ENCODE assay signal across 1 cellular context in the genomic region with DNA sequence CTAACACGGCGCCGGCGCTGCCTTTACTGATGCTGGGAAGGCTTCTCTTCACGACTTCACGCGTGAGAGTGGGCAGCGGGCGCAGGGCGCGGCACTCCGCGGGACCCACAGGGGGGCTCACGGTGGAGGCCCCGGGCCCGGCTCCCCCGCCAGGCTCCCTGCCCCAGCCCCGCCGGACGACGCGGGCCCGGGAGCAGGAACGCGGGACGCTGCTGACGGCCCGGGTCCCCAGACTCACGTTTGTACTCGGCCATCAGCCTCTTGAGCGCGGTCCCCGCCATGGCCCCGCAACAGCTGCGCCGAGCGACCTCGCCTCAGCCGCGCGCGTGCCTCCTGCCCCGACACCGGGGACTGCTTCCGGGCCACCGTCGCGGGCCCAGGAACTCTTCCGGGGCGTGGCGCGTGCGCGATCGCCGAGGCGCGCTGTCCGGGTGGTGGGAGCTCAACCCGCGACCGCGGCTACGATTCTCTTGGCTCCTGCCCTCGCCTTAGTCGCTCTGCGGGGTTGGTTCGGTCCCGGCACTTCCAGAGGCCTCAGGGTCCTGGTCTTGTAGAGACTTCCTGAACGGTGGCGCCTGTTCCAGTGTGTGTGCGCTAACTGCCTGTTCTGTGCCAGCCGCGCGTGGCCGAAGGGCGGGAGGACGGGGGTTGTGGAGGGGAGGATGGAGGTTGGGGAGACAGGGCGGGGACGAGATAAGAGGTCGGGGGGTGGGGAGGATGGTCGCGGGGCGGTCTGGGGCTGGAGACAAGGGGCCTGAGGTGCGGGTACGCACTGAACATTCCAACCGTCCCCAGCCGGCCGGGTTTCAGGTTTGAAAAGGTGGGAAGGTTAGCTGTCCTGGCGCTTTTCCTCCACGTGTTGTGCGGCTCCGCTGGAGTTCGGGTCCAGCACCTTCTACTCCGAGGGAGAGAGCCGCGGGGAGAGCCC.
TF ChIP-seq lines count a peak whose summit lies in the region.

A gene with protein sequence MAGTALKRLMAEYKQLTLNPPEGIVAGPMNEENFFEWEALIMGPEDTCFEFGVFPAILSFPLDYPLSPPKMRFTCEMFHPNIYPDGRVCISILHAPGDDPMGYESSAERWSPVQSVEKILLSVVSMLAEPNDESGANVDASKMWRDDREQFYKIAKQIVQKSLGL (minus strand): TSS at position 353 of the 928 bp plus-strand sequence. CDS start 72 bp downstream, at position 281.

TF ChIP-seq in GM23338, 12 proteins besides CTCF, POLR2A, EP300 and RAD21 (continued from another document):
- TF ChIP-seq, protein P1, sequence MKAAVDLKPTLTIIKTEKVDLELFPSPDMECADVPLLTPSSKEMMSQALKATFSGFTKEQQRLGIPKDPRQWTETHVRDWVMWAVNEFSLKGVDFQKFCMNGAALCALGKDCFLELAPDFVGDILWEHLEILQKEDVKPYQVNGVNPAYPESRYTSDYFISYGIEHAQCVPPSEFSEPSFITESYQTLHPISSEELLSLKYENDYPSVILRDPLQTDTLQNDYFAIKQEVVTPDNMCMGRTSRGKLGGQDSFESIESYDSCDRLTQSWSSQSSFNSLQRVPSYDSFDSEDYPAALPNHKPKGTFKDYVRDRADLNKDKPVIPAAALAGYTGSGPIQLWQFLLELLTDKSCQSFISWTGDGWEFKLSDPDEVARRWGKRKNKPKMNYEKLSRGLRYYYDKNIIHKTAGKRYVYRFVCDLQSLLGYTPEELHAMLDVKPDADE (IDR thresholded peaks at IDR 0.05): peak; percentile 78
- TF ChIP-seq POLR2AphosphoS5 (IDR thresholded peaks at IDR 0.05; ENCODE audit: low read depth): peak; percentile 87
